19 cellular contexts compared by ENCODE assay signal in the genomic region with DNA sequence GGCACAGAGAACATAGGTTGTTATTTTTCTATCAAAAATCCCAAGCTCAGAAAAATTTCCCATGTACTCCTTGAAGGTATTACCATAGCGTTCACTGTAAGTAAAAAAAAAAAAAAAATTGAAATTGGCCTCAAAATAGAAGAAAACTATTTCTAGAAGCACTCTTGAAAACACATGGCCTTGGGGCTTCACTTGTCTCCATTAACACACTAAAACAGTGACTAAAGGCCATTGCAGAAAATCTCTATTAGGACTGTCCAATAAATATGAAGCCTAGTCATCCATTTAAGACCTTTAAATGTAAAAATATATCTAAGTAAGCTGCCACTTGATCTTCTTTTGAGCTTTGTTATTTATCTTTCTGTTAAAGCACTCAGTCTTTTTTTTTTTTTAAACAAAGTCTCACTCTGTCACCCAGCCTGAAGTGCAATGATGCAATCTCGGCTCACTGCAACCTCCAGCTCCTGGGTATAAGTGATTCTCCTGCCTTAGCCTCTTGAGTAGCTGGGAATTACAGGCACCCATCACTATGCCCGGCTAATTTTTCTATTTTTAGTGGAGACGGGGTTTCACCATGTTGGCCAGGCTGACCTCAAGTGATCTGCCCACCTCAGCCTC. TPM values are rescaled to one million over a fixed set of nuclear protein-coding genes. Genes with fewer than 3 reads are reported as not detected.
DNase-seq lines count a peak whose midpoint lies in the region; ATAC-seq, FAIRE-seq and TF ChIP-seq lines count a peak whose summit lies in the region.
"Had no signal": no experiment of that assay in that cellular context is flagged by ENCODE, and none has a peak within 500 bp of the region (broad histone marks: within the 10 kb centered on the region; RNA-seq: fewer than 3 reads in every experiment).

No MANE protein-coding gene starts in this region.

- DNase-seq in NCI-H510A treated with DMSO at 0.1 percent for 48 hours (lab: John Stamatoyannopoulos, UW) (peak; percentile 2), NCI-H510A (lab: John Stamatoyannopoulos, UW) (no peak), bronchial epithelial cell (ENCODE audit: low read depth) (peak; percentile 31), lower lobe of right lung (peak; percentile 58), GM13977 (ENCODE audit: low spot score) (no peak), heart right ventricle (no peak), NCI-H524 treated with DMSO at 0.1 percent for 48 hours (lab: John Stamatoyannopoulos, UW) (no peak)
- DNase-seq: DMS 273 treated with DMSO at 0.1 percent for 48 hours, EL, NCI-H1417 treated with DMSO at 0.1 percent for 48 hours, NCI-H187 treated with DMSO at 0.1 percent for 48 hours had no signal

- H3K4me1 ChIP-seq in lower lobe of right lung (no peaks in the 10 kb centered on the region), heart right ventricle (peaks cover 0 to 6% (median 0%) of the 10 kb centered on the region in 9 donors)
- H3K4me1 ChIP-seq: SJSA1 had no signal

- in situ Hi-C loops in GM13977 (cut with MboI; ENCODE audit: low pct_unique_long_range_greater_than_20kb, low sequenced_read_pairs, unreplicated experiment), result no loop called here

- no peak for FAIRE-seq in bronchial epithelial cell (lab: Jason Lieb, UNC)
- FAIRE-seq: GM12891, GM18507 had no signal

- intact Hi-C loops in lower lobe of right lung (cut with DNase I) (no loop called here), heart right ventricle (cut with DNase I) (no loop called here)

- no peaks in the 10 kb centered on the region for H3K36me3 ChIP-seq in bronchial epithelial cell (ENCODE audit: control insufficient read depth, insufficient read depth, low read length)
- H3K36me3 ChIP-seq in lower lobe of right lung, result peaks cover 18% of the 10 kb centered on the region
- H3K36me3 ChIP-seq in heart right ventricle, result peaks cover 0 to 36% (median 0%) of the 10 kb centered on the region in 9 donors
- H3K36me3 ChIP-seq: SJSA1 had no signal

- WGBS in heart right ventricle, 2 donors, result 72 to 79% methylated on average over 4 of the region's 4 CpGs

- H3K4me3 ChIP-seq in bronchial epithelial cell (ENCODE audit: low read depth, low read length), result no peak overlapping the region
- no peak overlapping the region for H3K4me3 ChIP-seq in lower lobe of right lung
- H3K4me3 ChIP-seq in heart right ventricle, result no peak overlapping the region
- H3K4me3 ChIP-seq: SJSA1 had no signal

- H3K9me3 ChIP-seq in lower lobe of right lung (no peaks in the 10 kb centered on the region), heart right ventricle (peaks cover 0 to 4% (median 0%) of the 10 kb centered on the region in 11 donors)
- H3K9me3 ChIP-seq: SJSA1 had no signal

- no peaks in the 10 kb centered on the region for H3K27me3 ChIP-seq in bronchial epithelial cell (ENCODE audit: control insufficient read depth, insufficient read depth, low read length)
- no peaks in the 10 kb centered on the region for H3K27me3 ChIP-seq in lower lobe of right lung (ENCODE audit: low read depth)
- H3K27me3 ChIP-seq in heart right ventricle, result no peaks in the 10 kb centered on the region
- H3K27me3 ChIP-seq: SJSA1 had no signal

- ATAC-seq in lower lobe of right lung (peak; percentile 63 to 94), heart right ventricle (no peak), HG03025 (IDR thresholded peaks at IDR 0.05; ENCODE audit: low FRiP score, unreplicated experiment) (no peak)
- ATAC-seq: Panc1 had no signal

- no peak for TF ChIP-seq CTCF in bronchial epithelial cell (IDR thresholded peaks at IDR 0.05; ENCODE audit: insufficient read depth, low read length, severe bottlenecking)
- TF ChIP-seq CTCF in lower lobe of right lung (IDR thresholded peaks at IDR 0.05), result no peak
- TF ChIP-seq CTCF in GM13977 (IDR thresholded peaks at IDR 0.05; ENCODE audit: extremely low read depth, insufficient read depth, missing control alignments), result no peak
- no peak for TF ChIP-seq CTCF in heart right ventricle (IDR thresholded peaks at IDR 0.05)

- no peak overlapping the region for H3K27ac ChIP-seq in lower lobe of right lung
- H3K27ac ChIP-seq in heart right ventricle, result no peak overlapping the region
- H3K27ac ChIP-seq: 22Rv1, KMS-11, SJSA1 had no signal

RNA-seq across cellular contexts. Expression of gene CCDC68, which starts 35.8 kb away (rescaled TPM):
- total RNA-seq in bronchial epithelial cell (3.5 and 4.2 TPM in 2 replicates), lower lobe of right lung (20.2 TPM), heart right ventricle (1 to 10 TPM; 1.8 to 7.1 (median 3.1) TPM)
- polyA plus RNA-seq in heart right ventricle, result 10 to 100 TPM in 1 of 2 donors, 1 to 10 TPM in 1; 3.9 to 12.7 TPM
- total RNA-seq: H4 had no signal

Comparison
In these comparisons a context has a peak if more than half of its experiments do, and no peak if none do; other contexts are left out.
1. DNase-seq: peak in NCI-H510A treated with DMSO at 0.1 percent for 48 hours (single experiment), bronchial epithelial cell (single experiment) and lower lobe of right lung (single experiment); none in NCI-H510A (single experiment), GM13977 (single experiment), heart right ventricle (0 of 2) and NCI-H524 treated with DMSO at 0.1 percent for 48 hours (single experiment).
2. ATAC-seq: peak in lower lobe of right lung (2 of 2); none in heart right ventricle (0 of 8) and HG03025 (single experiment).